In the genomic region with DNA sequence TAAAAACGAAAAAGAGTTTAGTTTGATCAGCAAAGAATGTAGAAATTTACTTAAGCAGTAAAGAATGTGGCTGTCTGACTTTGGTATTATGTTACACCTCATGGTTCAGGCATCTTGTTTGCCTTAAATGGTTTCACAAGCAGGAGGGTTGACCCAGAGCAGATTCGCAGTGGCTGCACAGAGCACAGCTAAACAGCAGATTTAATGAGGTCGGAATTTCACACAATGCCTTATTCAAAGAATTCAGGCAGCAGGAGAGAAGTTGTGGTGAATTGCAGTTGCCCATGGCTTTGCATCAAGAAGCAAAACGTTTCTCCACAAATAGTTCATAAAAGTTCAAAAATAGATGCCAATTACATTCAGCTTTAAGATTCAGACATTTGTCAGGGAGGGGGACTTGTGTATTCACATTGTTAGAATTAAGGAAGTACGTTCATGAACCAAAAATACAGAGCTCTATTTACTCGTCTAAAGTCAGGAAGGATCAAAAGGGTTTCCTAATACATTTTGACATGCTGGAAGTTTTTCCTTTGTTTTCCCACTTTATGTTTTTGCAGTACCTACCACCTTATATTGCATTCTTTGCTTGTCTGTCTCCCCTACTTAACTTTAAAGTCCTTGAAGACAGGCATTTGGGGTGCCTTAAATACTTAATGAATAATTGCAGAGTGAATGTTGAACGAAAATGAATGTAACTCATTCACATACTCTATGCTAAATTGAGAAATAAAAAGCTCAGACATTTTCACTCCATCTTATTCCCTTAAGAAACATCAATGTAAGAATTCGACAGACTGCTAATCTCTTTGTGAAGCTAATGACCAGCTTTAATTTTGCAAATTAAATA, we compare ENCODE assay signal across 10 cellular contexts.
A peak's percentile ranks its signal among the peaks of the same experiment; 100 is the strongest.
DNase-seq lines count a peak whose midpoint lies in the region; ATAC-seq, FAIRE-seq and TF ChIP-seq lines count a peak whose summit lies in the region.
"Had no signal": no experiment of that assay in that cellular context is flagged by ENCODE, and none has a peak within 500 bp of the region (broad histone marks: within the 10 kb centered on the region; RNA-seq: fewer than 3 reads in every experiment).

No MANE protein-coding gene starts in this region.

- whole genome bisulfite sequencing in HepG2 (ENCODE audit: low lambda C conversion rate) = under 1% methylated on average over 8 of the region's 8 CpGs
- WGBS in upper lobe of left lung, 2 donors = 25 to 27% methylated on average over 8 of the region's 8 CpGs

- H2AFZ ChIP-seq in HepG2 (ENCODE audit: low read length) = no peak overlapping the region

- no peak for TF ChIP-seq RAD21 in HepG2 (CRISPR knock-in tag; IDR thresholded peaks at IDR 0.05)

- H3K27me3 ChIP-seq in breast epithelium (no peaks in the 10 kb centered on the region), HepG2 (ENCODE audit: control insufficient read depth in 1 of 2, insufficient read depth in 2 of 2, low read length in 2 of 2) (no peaks in the 10 kb centered on the region), upper lobe of left lung (no peaks in the 10 kb centered on the region)
- H3K27me3 ChIP-seq: BLaER1, ovary had no signal

- intact Hi-C loops in breast epithelium (cut with DNase I; ENCODE audit: low total_unique reads) (no loop called here), HepG2 (cut with micrococcal nuclease; ENCODE audit: unreplicated experiment) (no loop called here)

- H3K79me2 ChIP-seq in HepG2 (ENCODE audit: insufficient read depth, low read length) = no peaks in the 10 kb centered on the region

- TF ChIP-seq CTCF in breast epithelium (IDR thresholded peaks at IDR 0.05) = no peak
- TF ChIP-seq CTCF in HepG2 (CRISPR knock-in tag; IDR thresholded peaks at IDR 0.05) = no peak
- TF ChIP-seq CTCF in upper lobe of left lung (IDR thresholded peaks at IDR 0.05) = no peak

- H3K9ac ChIP-seq in HepG2 (ENCODE audit: insufficient read depth, low read depth, low read length) = no peak overlapping the region
- H3K9ac ChIP-seq: BLaER1 had no signal

- POLR2A ChIA-PET in HepG2 (lab: Yijun Ruan, JAX) = no interaction called here

- CTCF ChIA-PET in HepG2 (lab: Yijun Ruan, JAX; ENCODE audit: low intra/inter-chr PET ratio, low total read pairs) = no interaction called here

- peak overlapping the region; percentile 73 to 76 for H3K27ac ChIP-seq in breast epithelium
- H3K27ac ChIP-seq in HepG2 (ENCODE audit: extremely low read length, insufficient read depth, low read length) = no peak overlapping the region
- H3K27ac ChIP-seq in upper lobe of left lung = peak overlapping the region in 3 of 4 donors; percentile 13 to 39 (median 20)
- H3K27ac ChIP-seq: BLaER1 had no signal

- H3K4me2 ChIP-seq in HepG2 (ENCODE audit: low read depth, low read length) = no peak overlapping the region
- H3K4me2 ChIP-seq: BLaER1 had no signal

- H3K36me3 ChIP-seq in breast epithelium (no peaks in the 10 kb centered on the region), HepG2 (replicated peaks in 1 of 2; ENCODE audit: control insufficient read depth in 1 of 2, insufficient read depth in 2 of 2, low read length in 2 of 2) (no peaks in the 10 kb centered on the region), upper lobe of left lung (no peaks in the 10 kb centered on the region)
- H3K36me3 ChIP-seq: BLaER1, ovary had no signal

- TF ChIP-seq EP300 in HepG2 (IDR thresholded peaks at IDR 0.05; ENCODE audit: low read depth in 2 of 2, low read length in 2 of 2) (no peak), HepG2 (CRISPR knock-in tag; IDR thresholded peaks at IDR 0.05; ENCODE audit: borderline replicate concordance) (no peak), upper lobe of left lung (IDR thresholded peaks at IDR 0.05) (no peak)

- H3K9me3 ChIP-seq in breast epithelium (peaks cover 0 to 8% of the 10 kb centered on the region in 2 donors), HepG2 (ENCODE audit: low read length) (peaks cover 76% of the 10 kb centered on the region), upper lobe of left lung (peaks cover 0 to 5% (median 2%) of the 10 kb centered on the region in 4 donors)
- H3K9me3 ChIP-seq: ovary had no signal

- no peak for FAIRE-seq in HepG2 (lab: Jason Lieb, UNC)

- in situ Hi-C loops in HepG2 (cut with HindIII; ENCODE audit: extremely low pct_ligation_motif_present, low pct_unique_long_range_greater_than_20kb) = no loop called here

- H3K4me1 ChIP-seq in breast epithelium (no peaks in the 10 kb centered on the region), HepG2 (ENCODE audit: insufficient read depth, low read length) (no peaks in the 10 kb centered on the region), upper lobe of left lung (peaks cover 0 to 12% (median 5%) of the 10 kb centered on the region in 4 donors)
- H3K4me1 ChIP-seq: BLaER1 had no signal

- no peaks in the 10 kb centered on the region for H4K20me1 ChIP-seq in HepG2 (ENCODE audit: insufficient read depth, low read length)
- H4K20me1 ChIP-seq: BLaER1 had no signal

- ATAC-seq in HepG2 = peak; percentile 82
- ATAC-seq in upper lobe of left lung (ENCODE audit: low FRiP score in 2 of 2) = peak; percentile 61 to 92
- ATAC-seq in GM21723 (IDR thresholded peaks at IDR 0.05; ENCODE audit: unreplicated experiment) = no peak

- H3K4me3 ChIP-seq in breast epithelium (peak overlapping the region in 2 of 3 donors; percentile 2 to 43), HepG2 (replicated peaks in 1 of 3; ENCODE audit: insufficient read depth in 1 of 3, low read depth in 2 of 3, low read length in 3 of 3) (no peak overlapping the region), upper lobe of left lung (no peak overlapping the region)
- H3K4me3 ChIP-seq: BLaER1, ovary had no signal

- no TSS peak for BruUV-seq in HepG2 (replicated peaks; lab: Mats Ljungman, UMichigan)

- TF ChIP-seq POLR2A in breast epithelium (IDR thresholded peaks at IDR 0.05) = no peak
- TF ChIP-seq POLR2A in HepG2 (IDR thresholded peaks at IDR 0.05; ENCODE audit: insufficient read depth in 1 of 2, low read depth in 2 of 2, low read length in 2 of 2) = no peak
- no peak for TF ChIP-seq POLR2A in upper lobe of left lung (IDR thresholded peaks at IDR 0.05)

- DNase-seq in NCI-H2171 treated with DMSO at 0.1 percent for 48 hours (lab: John Stamatoyannopoulos, UW) (peak; percentile 26), NCI-H2171 (lab: John Stamatoyannopoulos, UW) (no peak), breast epithelium (ENCODE audit: low spot score in 2 of 2) (peak in 1 of 2 donors; percentile 70), HepG2 (ENCODE audit: low spot score) (peak; percentile 66), upper lobe of left lung (peak in 1 of 2 donors; percentile 24), NCI-H1417 treated with DMSO at 0.1 percent for 48 hours (lab: John Stamatoyannopoulos, UW) (no peak), NCI-H1092 treated with DMSO at 0.1 percent for 48 hours (lab: John Stamatoyannopoulos, UW) (no peak)

TF ChIP-seq in HepG2, 621 proteins besides CTCF, POLR2A, EP300 and RAD21:
- no peak for TF ChIP-seq ZNF33B (CRISPR knock-in tag; IDR thresholded peaks at IDR 0.05)
- 0 out of 2 replicates have a peak, but pooled peaks have one; percentile 22 for TF ChIP-seq CEBPB (IDR thresholded peaks at IDR 0.05; ENCODE audit: borderline replicate concordance, low read depth, low read length)
- no peak for TF ChIP-seq ZNF614 (CRISPR knock-in tag; IDR thresholded peaks at IDR 0.05; ENCODE audit: borderline replicate concordance)
- no peak for TF ChIP-seq ZNF253 (CRISPR knock-in tag; IDR thresholded peaks at IDR 0.05; ENCODE audit: borderline replicate concordance)
- TF ChIP-seq TBL1XR1 (IDR thresholded peaks at IDR 0.05; ENCODE audit: borderline replicate concordance, low read length, partially characterized antibody) = no peak

Comparison
In these comparisons a context has a peak if more than half of its experiments do, and no peak if none do; other contexts are left out.
1. DNase-seq: peak in NCI-H2171 treated with DMSO at 0.1 percent for 48 hours (single experiment) and HepG2 (single experiment); none in NCI-H2171 (single experiment), NCI-H1417 treated with DMSO at 0.1 percent for 48 hours (single experiment) and NCI-H1092 treated with DMSO at 0.1 percent for 48 hours (single experiment).
2. H3K4me3 ChIP-seq: peak in breast epithelium (2 of 3); none in HepG2 (0 of 3) and upper lobe of left lung (0 of 4).